Comparison of ENCODE assay signal across 8 cellular contexts in the genomic region with DNA sequence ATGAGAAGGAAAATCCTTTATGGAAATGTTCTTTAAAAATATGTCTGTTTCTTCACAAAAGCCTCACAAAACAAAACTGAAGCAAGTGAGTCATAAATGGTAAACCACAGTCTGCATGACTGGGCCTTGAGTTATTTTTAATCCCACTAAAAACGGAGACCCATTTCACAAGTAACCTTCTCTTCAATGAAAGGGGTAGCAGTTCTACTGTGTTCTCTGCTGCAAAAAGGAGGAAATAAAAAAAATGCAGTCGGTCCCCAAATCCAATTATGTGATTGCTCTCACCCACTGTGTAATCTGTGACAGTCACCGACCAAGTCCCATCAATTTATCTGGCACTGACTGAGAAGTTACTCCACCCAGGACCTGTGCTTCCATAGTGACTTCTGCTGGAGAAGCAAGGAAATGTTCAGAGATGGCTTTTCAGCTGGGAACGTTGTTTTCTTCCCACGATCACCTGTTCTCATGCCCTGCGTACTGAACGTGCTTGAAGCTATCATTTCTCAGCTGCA.
A peak's percentile ranks its signal among the peaks of the same experiment; 100 is the strongest.
DNase-seq lines count a peak whose midpoint lies in the region; ATAC-seq and TF ChIP-seq lines count a peak whose summit lies in the region.

No MANE protein-coding gene starts in this region.

- ATAC-seq in activated naive CD8-positive, alpha-beta T cell treated with anti-CD3 and anti-CD28 coated beads, Interleukin-2, amount 50 U/mL, for 24 hours = peak; percentile 56
- ATAC-seq in HG02973 (IDR thresholded peaks at IDR 0.05; ENCODE audit: unreplicated experiment) = peak; percentile 70
- ATAC-seq in stimulated activated naive CD8-positive, alpha-beta T cell treated with anti-CD3 and anti-CD28 coated beads, Interleukin-15, Interleukin-2, amounts not matched to agents 100 U/mL and 50 U/mL, for 24 hours = peak; percentile 56

- H3K36me3 ChIP-seq in uterus = no peaks in the 10 kb centered on the region

- peaks cover 13% of the 10 kb centered on the region for H3K4me1 Mint-ChIP-seq in activated naive CD8-positive, alpha-beta T cell treated with anti-CD3 and anti-CD28 coated beads, Interleukin-2, amount 50 U/mL, for 24 hours
- H3K4me1 Mint-ChIP-seq in activated naive CD8-positive, alpha-beta T cell treated with anti-CD3 and anti-CD28 coated beads for 36 hours = peaks cover 11% of the 10 kb centered on the region
- peaks cover 23% of the 10 kb centered on the region for H3K4me1 Mint-ChIP-seq in T-helper 2 cell treated with Interferon-gamma antibody and Interleukin-4, amounts not matched to agents 5 μg/mL and 100 μg/mL, for 36 hours (ENCODE audit: low read depth)

- TF ChIP-seq POLR2A in uterus (IDR thresholded peaks at IDR 0.05) = no peak

- DNase-seq in activated naive CD8-positive, alpha-beta T cell treated with anti-CD3 and anti-CD28 coated beads, Interleukin-2, amount 50 U/mL, for 24 hours = no peak
- DNase-seq in activated naive CD8-positive, alpha-beta T cell treated with anti-CD3 and anti-CD28 coated beads for 36 hours = no peak
- DNase-seq in T-helper 2 cell treated with Interferon-gamma antibody and Interleukin-4, amounts not matched to agents 5 μg/mL and 100 μg/mL, for 36 hours (ENCODE audit: low spot score) = no peak
- no peak for DNase-seq in stimulated activated naive CD8-positive, alpha-beta T cell treated with anti-CD3 and anti-CD28 coated beads, Interleukin-15, Interleukin-2, amounts not matched to agents 100 U/mL and 50 U/mL, for 24 hours
- DNase-seq in uterus = no peak
- no peak for DNase-seq in coronary artery (ENCODE audit: low spot score)
- DNase-seq in dedifferentiated amniotic fluid mesenchymal stem cell (ENCODE audit: extremely low spot score) = no peak

- no peaks in the 10 kb centered on the region for H3K9me3 ChIP-seq in uterus

- H3K27ac ChIP-seq in uterus (no peak overlapping the region), coronary artery (no peak overlapping the region)

- H3K4me3 Mint-ChIP-seq in activated naive CD8-positive, alpha-beta T cell treated with anti-CD3 and anti-CD28 coated beads, Interleukin-2, amount 50 U/mL, for 24 hours = no peak overlapping the region
- H3K4me3 Mint-ChIP-seq in activated naive CD8-positive, alpha-beta T cell treated with anti-CD3 and anti-CD28 coated beads for 36 hours = no peak overlapping the region
- H3K4me3 Mint-ChIP-seq in T-helper 2 cell treated with Interferon-gamma antibody and Interleukin-4, amounts not matched to agents 5 μg/mL and 100 μg/mL, for 36 hours = peak overlapping the region; percentile 18

- no peaks in the 10 kb centered on the region for H3K27me3 ChIP-seq in uterus

- intact Hi-C loops in uterus (cut with DNase I; ENCODE audit: low total_unique reads) = no loop called here

- H3K27me3 Mint-ChIP-seq in activated naive CD8-positive, alpha-beta T cell treated with anti-CD3 and anti-CD28 coated beads, Interleukin-2, amount 50 U/mL, for 24 hours = no peaks in the 10 kb centered on the region
- no peaks in the 10 kb centered on the region for H3K27me3 Mint-ChIP-seq in activated naive CD8-positive, alpha-beta T cell treated with anti-CD3 and anti-CD28 coated beads for 36 hours
- peaks cover 2% of the 10 kb centered on the region for H3K27me3 Mint-ChIP-seq in T-helper 2 cell treated with Interferon-gamma antibody and Interleukin-4, amounts not matched to agents 5 μg/mL and 100 μg/mL, for 36 hours (ENCODE audit: low read depth)

- H3K27ac Mint-ChIP-seq in activated naive CD8-positive, alpha-beta T cell treated with anti-CD3 and anti-CD28 coated beads, Interleukin-2, amount 50 U/mL, for 24 hours = no peak overlapping the region
- H3K27ac Mint-ChIP-seq in activated naive CD8-positive, alpha-beta T cell treated with anti-CD3 and anti-CD28 coated beads for 36 hours = no peak overlapping the region
- peak overlapping the region; percentile 5 for H3K27ac Mint-ChIP-seq in T-helper 2 cell treated with Interferon-gamma antibody and Interleukin-4, amounts not matched to agents 5 μg/mL and 100 μg/mL, for 36 hours

- H3K9me3 Mint-ChIP-seq in activated naive CD8-positive, alpha-beta T cell treated with anti-CD3 and anti-CD28 coated beads, Interleukin-2, amount 50 U/mL, for 24 hours = no peaks in the 10 kb centered on the region
- H3K9me3 Mint-ChIP-seq in activated naive CD8-positive, alpha-beta T cell treated with anti-CD3 and anti-CD28 coated beads for 36 hours = no peaks in the 10 kb centered on the region
- no peaks in the 10 kb centered on the region for H3K9me3 Mint-ChIP-seq in T-helper 2 cell treated with Interferon-gamma antibody and Interleukin-4, amounts not matched to agents 5 μg/mL and 100 μg/mL, for 36 hours

- no peaks in the 10 kb centered on the region for H3K36me3 Mint-ChIP-seq in activated naive CD8-positive, alpha-beta T cell treated with anti-CD3 and anti-CD28 coated beads, Interleukin-2, amount 50 U/mL, for 24 hours (ENCODE audit: low read depth)
- no peaks in the 10 kb centered on the region for H3K36me3 Mint-ChIP-seq in activated naive CD8-positive, alpha-beta T cell treated with anti-CD3 and anti-CD28 coated beads for 36 hours
- H3K36me3 Mint-ChIP-seq in T-helper 2 cell treated with Interferon-gamma antibody and Interleukin-4, amounts not matched to agents 5 μg/mL and 100 μg/mL, for 36 hours (ENCODE audit: low read depth) = no peaks in the 10 kb centered on the region

- no peaks in the 10 kb centered on the region for H3K4me1 ChIP-seq in uterus

- H3K4me3 ChIP-seq in uterus = no peak overlapping the region
- no peak overlapping the region for H3K4me3 ChIP-seq in coronary artery

- TF ChIP-seq CTCF in uterus (IDR thresholded peaks at IDR 0.05) (no peak), coronary artery (IDR thresholded peaks at IDR 0.05) (no peak)
